ENCODE assay signal across 8 cellular contexts in the genomic region with DNA sequence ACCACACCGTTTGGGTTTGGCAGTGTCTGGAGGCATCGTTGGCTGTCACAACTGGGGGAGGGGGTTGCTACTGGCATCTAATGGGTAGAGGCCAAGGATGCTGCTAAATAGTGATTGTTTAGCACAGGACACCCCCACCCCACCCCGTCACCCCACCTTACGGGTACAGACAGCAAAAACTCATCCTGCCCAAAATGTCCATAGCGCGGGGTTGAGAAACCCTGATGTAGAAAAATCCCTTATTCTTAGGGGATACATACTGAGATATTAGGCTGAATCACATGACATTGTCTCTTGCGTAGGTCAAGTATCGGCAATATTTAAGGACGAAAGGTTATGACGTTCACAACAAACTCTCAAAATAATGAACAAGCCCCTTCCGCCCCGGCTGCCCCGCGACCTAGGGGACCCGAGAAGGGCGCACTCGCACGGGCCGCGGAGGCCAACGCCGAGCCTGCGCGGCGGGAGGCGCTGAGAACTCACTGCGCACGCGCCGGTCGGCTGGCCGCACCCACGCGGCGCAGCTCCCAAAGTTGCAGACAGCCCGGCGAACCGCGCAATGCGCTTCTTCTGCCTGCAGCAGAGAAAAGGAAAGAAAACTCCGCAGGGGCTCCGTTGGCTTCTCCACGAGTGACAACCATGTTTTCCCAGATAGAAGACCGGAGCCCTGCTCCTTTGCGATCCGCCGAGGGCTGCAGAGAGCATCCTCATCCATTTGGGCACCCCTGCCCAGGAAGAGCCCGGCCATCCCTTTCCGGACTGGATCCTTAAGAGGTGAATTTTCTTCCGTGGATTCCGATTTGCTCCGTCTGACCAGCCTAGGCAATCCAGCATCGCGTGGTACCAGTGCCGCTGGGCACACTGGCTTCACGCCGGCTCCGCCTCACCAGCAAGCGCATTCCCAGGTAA.
DNase-seq lines count a peak whose midpoint lies in the region; ATAC-seq and TF ChIP-seq lines count a peak whose summit lies in the region.

No MANE protein-coding gene starts in this region.

- no peaks in the 10 kb centered on the region for H3K9me3 Mint-ChIP-seq in activated CD4-positive, alpha-beta T cell treated with anti-CD3 and anti-CD28 coated beads, Interleukin-2, amount 10 ng/mL, durations not matched to agents 24 days and 14 days

- in situ Hi-C loops in ACHN (cut with HindIII; ENCODE audit: low pct_ligation_motif_present, low pct_unique_long_range_greater_than_20kb, low sequenced_read_pairs): no loop called here

- peak overlapping the region; percentile 29 for H3K27ac Mint-ChIP-seq in activated CD4-positive, alpha-beta T cell treated with anti-CD3 and anti-CD28 coated beads, Interleukin-2, amount 10 ng/mL, durations not matched to agents 24 days and 14 days

- no peaks in the 10 kb centered on the region for H3K36me3 Mint-ChIP-seq in activated CD4-positive, alpha-beta T cell treated with anti-CD3 and anti-CD28 coated beads, Interleukin-2, amount 10 ng/mL, durations not matched to agents 24 days and 14 days (ENCODE audit: low read depth)

- 3% methylated on average over 59 of the region's 59 CpGs for WGBS in liver

- H3K36me3 ChIP-seq in liver (ENCODE audit: control insufficient read depth in 4 of 4, insufficient read depth in 3 of 4, low read depth in 1 of 4, low read length in 3 of 4): no peaks in the 10 kb centered on the region

- peak overlapping the region; percentile 58 to 80 (median 67) for H3K4me3 ChIP-seq in liver (ENCODE audit: low read depth in 1 of 3, low read length in 3 of 3)

- no peaks in the 10 kb centered on the region for H3K27me3 ChIP-seq in liver (ENCODE audit: control insufficient read depth in 4 of 4, insufficient read depth in 4 of 4, low read length in 3 of 4)

- H3K9ac ChIP-seq in liver (ENCODE audit: low read depth in 1 of 2, low read length in 2 of 2): peak overlapping the region; percentile 59 to 79

- H3K4me1 ChIP-seq in liver (ENCODE audit: control insufficient read depth in 4 of 4, insufficient read depth in 4 of 4, low read length in 3 of 4): peaks cover 0 to 11% (median 7%) of the 10 kb centered on the region in 4 donors

- no peaks in the 10 kb centered on the region for H3K9me3 ChIP-seq in liver (ENCODE audit: control insufficient read depth in 4 of 4, low read length in 3 of 4)

- peak overlapping the region; percentile 89 for H3K4me3 Mint-ChIP-seq in activated CD4-positive, alpha-beta T cell treated with anti-CD3 and anti-CD28 coated beads, Interleukin-2, amount 10 ng/mL, durations not matched to agents 24 days and 14 days

- H3K27ac ChIP-seq in liver (ENCODE audit: low read depth in 1 of 2, low read length in 2 of 2): peak overlapping the region in 1 of 2 donors; percentile 17

- peaks cover 16% of the 10 kb centered on the region for H3K4me1 Mint-ChIP-seq in activated CD4-positive, alpha-beta T cell treated with anti-CD3 and anti-CD28 coated beads, Interleukin-2, amount 10 ng/mL, durations not matched to agents 24 days and 14 days

- DNase-seq in ACHN (peak; percentile 75), NCI-H345 (lab: John Stamatoyannopoulos, UW) (peak; percentile 59), dedifferentiated amniotic fluid mesenchymal stem cell (ENCODE audit: extremely low spot score) (peak; percentile 67)
- peak; percentile 93 for DNase-seq in activated CD4-positive, alpha-beta T cell treated with anti-CD3 and anti-CD28 coated beads, Interleukin-2, amount 10 ng/mL, durations not matched to agents 24 days and 14 days
- peak; percentile 74 for DNase-seq in stimulated activated CD4-positive, alpha-beta T cell treated with anti-CD3 and anti-CD28 coated beads, Interleukin-4, amount 100 ng/mL, for 1 hour

- intact Hi-C loops in activated CD4-positive, alpha-beta T cell treated with anti-CD3 and anti-CD28 coated beads, Interleukin-2, amount 10 ng/mL, durations not matched to agents 24 days and 14 days (cut with micrococcal nuclease): loop anchor here (2.0 to 5.0 kb wide), 3 partner anchors 28 to 1347 kb away; partner anchors contain the start of genes BBX, CIP2A and DZIP3

- no peak for TF ChIP-seq CTCF in liver (IDR thresholded peaks at IDR 0.05; ENCODE audit: low read depth, low read length, missing input control)

- H3K27me3 Mint-ChIP-seq in activated CD4-positive, alpha-beta T cell treated with anti-CD3 and anti-CD28 coated beads, Interleukin-2, amount 10 ng/mL, durations not matched to agents 24 days and 14 days: peaks cover 13% of the 10 kb centered on the region

- TF ChIP-seq RAD21 in liver (IDR thresholded peaks at IDR 0.05): peak in 1 of 2 donors; percentile 7

- peak; percentile 84 for ATAC-seq in GM18858 (IDR thresholded peaks at IDR 0.05; ENCODE audit: unreplicated experiment)
- peak; percentile 64 for ATAC-seq in HG03060 (IDR thresholded peaks at IDR 0.05; ENCODE audit: low read depth, unreplicated experiment)

TF ChIP-seq in liver, 16 proteins besides CTCF, POLR2A, EP300 and RAD21:
- TF ChIP-seq YY1 (IDR thresholded peaks at IDR 0.05) (no peak), HNF4G (IDR thresholded peaks at IDR 0.05) (no peak), GABPA (IDR thresholded peaks at IDR 0.05 in 1 of 2, conservative IDR thresholded peaks at IDR 0.05 in 1 of 2) (no peak), SP1 (IDR thresholded peaks at IDR 0.05) (no peak), TAF1 (conservative IDR thresholded peaks at IDR 0.05) (no peak), NR2F2 (IDR thresholded peaks at IDR 0.05) (no peak), FOXA1 (IDR thresholded peaks at IDR 0.05) (no peak), FOXA2 (IDR thresholded peaks at IDR 0.05) (no peak), RXRA (IDR thresholded peaks at IDR 0.05) (no peak), JUND (IDR thresholded peaks at IDR 0.05) (no peak)
- TF ChIP-seq, protein P1, sequence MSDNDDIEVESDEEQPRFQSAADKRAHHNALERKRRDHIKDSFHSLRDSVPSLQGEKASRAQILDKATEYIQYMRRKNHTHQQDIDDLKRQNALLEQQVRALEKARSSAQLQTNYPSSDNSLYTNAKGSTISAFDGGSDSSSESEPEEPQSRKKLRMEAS (IDR thresholded peaks at IDR 0.05): no peak
